15 cellular contexts compared by ENCODE assay signal in genomic region chr11:68505596-68505995, GRCh38. TPM values are rescaled to one million over a fixed set of nuclear protein-coding genes. Genes with fewer than 3 reads are reported as not detected.
A peak's percentile ranks its signal among the peaks of the same experiment; 100 is the strongest.
DNase-seq lines count a peak whose midpoint lies in the region; ATAC-seq lines count a peak whose summit lies in the region.
"Had no signal": no experiment of that assay in that cellular context is flagged by ENCODE, and none has a peak within 500 bp of the region (broad histone marks: within the 10 kb centered on the region; RNA-seq: fewer than 3 reads in every experiment).

No MANE protein-coding gene starts in this region.

- H2BK12ac ChIP-seq in mesenchymal stem cell (ENCODE audit: low read length in 2 of 2), result no peak overlapping the region

- H4K8ac ChIP-seq in mesenchymal stem cell (ENCODE audit: low read length), result no peak overlapping the region

- H3K23ac ChIP-seq in mesenchymal stem cell (ENCODE audit: low read length in 2 of 2), result no peak overlapping the region

- no peak overlapping the region for H4K91ac ChIP-seq in mesenchymal stem cell (ENCODE audit: low read length)

- no peaks in the 10 kb centered on the region for H3K36me3 ChIP-seq in mesenchymal stem cell (ENCODE audit: control insufficient read depth in 1 of 2, insufficient read depth in 2 of 2, low read depth in 1 of 2, low read length in 2 of 2)
- H3K36me3 ChIP-seq: stomach had no signal

- peak overlapping the region; percentile 10 for H3K27ac ChIP-seq in mesenchymal stem cell (ENCODE audit: low read length, poor library complexity, severe bottlenecking)
- H3K27ac ChIP-seq: SJSA1, skin epidermis, stomach had no signal

- no peak overlapping the region for H2BK5ac ChIP-seq in mesenchymal stem cell (ENCODE audit: low read depth, low read length, poor library complexity, severe bottlenecking)

- peaks cover 3% of the 10 kb centered on the region for H3K79me1 ChIP-seq in mesenchymal stem cell (replicated peaks; ENCODE audit: low read length, poor library complexity, severe bottlenecking)

- H3K18ac ChIP-seq in mesenchymal stem cell (ENCODE audit: low read depth in 1 of 2, low read length in 2 of 2), result peak overlapping the region in 1 of 2 experiments; percentile 17

- H3K4me1 ChIP-seq in mesenchymal stem cell (ENCODE audit: control insufficient read depth, insufficient read depth, low read depth, low read length), result peaks cover 10% of the 10 kb centered on the region

- DNase-seq in AG08395 (ENCODE audit: low spot score), result peak; percentile 26
- peak; percentile 31 for DNase-seq in GM03348 (ENCODE audit: low spot score)
- DNase-seq in amniotic epithelial cell (ENCODE audit: low read depth), result peak; percentile 16
- DNase-seq in mesenchymal stem cell, result no peak
- DNase-seq in NCI-H1694 treated with DMSO at 0.1 percent for 48 hours (lab: John Stamatoyannopoulos, UW), result no peak
- DNase-seq in activated CD4-positive, alpha-beta T cell treated with anti-CD3 and anti-CD28 coated beads, Interleukin-2, amount 50 U/mL, for 4 hours, result no peak
- no peak for DNase-seq in HPDE6-E6E7 (ENCODE audit: extremely low spot score)
- DNase-seq: BE2C; effector CD8-positive, alpha-beta T cell; mesendoderm; MV-4-11; stomach had no signal

- no peak overlapping the region for H3K9ac ChIP-seq in mesenchymal stem cell (ENCODE audit: low read length)

- no peak overlapping the region for H3K4me2 ChIP-seq in mesenchymal stem cell (ENCODE audit: low read length, poor library complexity, severe bottlenecking)

- H2AK5ac ChIP-seq in mesenchymal stem cell (ENCODE audit: low read length, severe bottlenecking), result no peak overlapping the region

- no peak overlapping the region for H2BK15ac ChIP-seq in mesenchymal stem cell (ENCODE audit: low read depth, poor library complexity, severe bottlenecking)

- H3K14ac ChIP-seq in mesenchymal stem cell (ENCODE audit: low read length in 2 of 2), result no peak overlapping the region

- no peaks in the 10 kb centered on the region for H3K27me3 ChIP-seq in mesenchymal stem cell (ENCODE audit: control insufficient read depth in 1 of 2, insufficient read depth in 1 of 2, low read length in 2 of 2)
- H3K27me3 ChIP-seq: BE2C, SJSA1, stomach had no signal

- no peak for ATAC-seq in HG02885 (IDR thresholded peaks at IDR 0.05; ENCODE audit: poor library complexity, unreplicated experiment)

- H2BK120ac ChIP-seq in mesenchymal stem cell (ENCODE audit: low read depth, low read length), result no peak overlapping the region

- no peaks in the 10 kb centered on the region for H3K9me3 ChIP-seq in mesenchymal stem cell (ENCODE audit: control insufficient read depth, low read length)
- H3K9me3 ChIP-seq: BE2C, SJSA1, stomach had no signal

- no peak overlapping the region for H3K4me3 ChIP-seq in mesenchymal stem cell (ENCODE audit: insufficient read depth in 1 of 2, low read depth in 1 of 2, low read length in 2 of 2)
- H3K4me3 ChIP-seq: SJSA1, skin epidermis, stomach had no signal

- WGBS in mesenchymal stem cell, result 93% methylated on average over 2 of the region's 2 CpGs

- no peak overlapping the region for H2AFZ ChIP-seq in mesenchymal stem cell (ENCODE audit: low read depth, low read length)

- no peak overlapping the region for H3K4ac ChIP-seq in mesenchymal stem cell (ENCODE audit: low read depth in 1 of 2, low read length in 2 of 2)

RNA-seq across cellular contexts. Expression of gene PPP6R3, which starts 45.0 kb away (rescaled TPM):
- polyA plus RNA-seq in mesenchymal stem cell (2013, experiment 1 of 2), result 39.3 TPM
- polyA plus RNA-seq in mesenchymal stem cell (2013, experiment 2 of 2), result 39.5 TPM

Comparison
In these comparisons a context has a peak if more than half of its experiments do, and no peak if none do; other contexts are left out.
1. DNase-seq: peak in AG08395 (single experiment), GM03348 (single experiment) and amniotic epithelial cell (single experiment); none in mesenchymal stem cell (single experiment), NCI-H1694 treated with DMSO at 0.1 percent for 48 hours (single experiment), activated CD4-positive, alpha-beta T cell treated with anti-CD3 and anti-CD28 coated beads, Interleukin-2, amount 50 U/mL, for 4 hours (0 of 2) and HPDE6-E6E7 (single experiment).